ENCODE assay signal across 10 cellular contexts in the genomic region with DNA sequence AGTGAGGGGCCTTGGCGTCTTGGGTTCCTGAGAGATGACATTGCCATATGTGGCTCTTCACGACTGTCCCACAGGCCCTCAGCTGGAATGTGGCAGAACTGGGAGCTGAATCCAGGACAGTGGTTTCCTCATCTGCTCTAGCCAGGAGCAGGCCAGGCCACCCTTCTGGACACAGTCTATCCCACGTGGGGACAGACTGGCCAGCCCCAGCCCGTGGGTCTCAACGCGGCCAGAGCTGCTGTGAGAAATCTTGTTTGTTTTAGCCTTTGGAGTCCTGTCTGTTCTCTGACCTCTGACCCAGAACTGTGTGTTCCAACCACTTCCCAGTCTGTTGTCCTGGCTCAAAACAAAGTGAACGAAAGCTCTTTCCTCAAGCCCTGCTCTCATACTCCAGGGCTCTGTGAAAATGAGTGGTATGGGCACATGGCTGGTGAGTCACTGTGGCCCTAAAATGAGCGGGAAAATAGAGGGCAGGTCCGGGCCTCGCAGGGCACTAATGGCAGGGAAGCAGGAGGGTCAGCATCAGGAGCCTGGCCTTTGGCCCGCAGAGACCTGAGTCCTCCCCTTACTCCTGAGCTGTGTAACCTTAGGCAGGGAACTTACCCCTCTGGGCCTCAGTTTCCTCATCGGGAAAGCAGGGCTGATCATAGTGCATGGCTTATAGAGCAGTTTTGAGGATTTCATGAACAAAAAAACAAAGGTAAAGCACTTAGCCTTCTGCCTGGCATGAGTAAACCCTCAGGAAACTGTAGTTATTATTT. TPM values are rescaled to one million over a fixed set of nuclear protein-coding genes. Genes with fewer than 3 reads are reported as not detected.
DNase-seq lines count a peak whose midpoint lies in the region; ATAC-seq and TF ChIP-seq lines count a peak whose summit lies in the region.
"Had no signal": no experiment of that assay in that cellular context is flagged by ENCODE, and none has a peak within 500 bp of the region (broad histone marks: within the 10 kb centered on the region; RNA-seq: fewer than 3 reads in every experiment).

No MANE protein-coding gene starts in this region.

- peak overlapping the region; percentile 54 for H3K4me3 ChIP-seq in adipocyte (ENCODE audit: low read length)

- H3K9ac ChIP-seq in adipocyte (ENCODE audit: low read length): peak overlapping the region; percentile 85

- CTCF ChIA-PET in GM10248 (lab: Yijun Ruan, JAX): interaction anchor here (0.8 to 25.0 kb wide), 10 partner anchors 10 to 744 kb away, joined by 3 to 561 read pairs (median 11); no protein-coding TSS in a partner anchor

- TF ChIP-seq CTCF in 22Rv1 (IDR thresholded peaks at IDR 0.05) (no peak), foreskin keratinocyte (conservative IDR thresholded peaks at IDR 0.05) (no peak), omental fat pad (IDR thresholded peaks at IDR 0.05) (no peak), GM10248 (IDR thresholded peaks at IDR 0.05; ENCODE audit: control extremely low read depth, extremely low read depth, low read depth, missing control alignments) (no peak)

- no peaks in the 10 kb centered on the region for H3K36me3 ChIP-seq in adipocyte (ENCODE audit: control insufficient read depth, insufficient read depth, low read length, severe bottlenecking)

- ATAC-seq in foreskin keratinocyte (no peak), omental fat pad (ENCODE audit: low FRiP score) (peak; percentile 12), GM19035 (IDR thresholded peaks at IDR 0.05; ENCODE audit: unreplicated experiment) (no peak), HG03442 (IDR thresholded peaks at IDR 0.05; ENCODE audit: unreplicated experiment) (no peak)

- H3K27me3 ChIP-seq in adipocyte (replicated peaks; ENCODE audit: control insufficient read depth, insufficient read depth, low read length) (no peaks in the 10 kb centered on the region), foreskin keratinocyte (no peaks in the 10 kb centered on the region)

- H3K4me1 ChIP-seq in adipocyte (ENCODE audit: control insufficient read depth, insufficient read depth, low read length): peaks cover 66% of the 10 kb centered on the region
- H3K4me1 ChIP-seq in foreskin keratinocyte: peaks cover 18% of the 10 kb centered on the region

- H3K9me3 ChIP-seq in adipocyte (ENCODE audit: control insufficient read depth, low read length): no peaks in the 10 kb centered on the region

- H3K27ac ChIP-seq in 22Rv1 (peak overlapping the region; percentile 52), foreskin keratinocyte (peak overlapping the region; percentile 14)

- POLR2A ChIA-PET in GM10248 (lab: Yijun Ruan, JAX): no interaction called here

- DNase-seq in adipocyte (ENCODE audit: low read depth): no peak
- no peak for DNase-seq in foreskin keratinocyte
- DNase-seq in omental fat pad (ENCODE audit: low spot score): peak; percentile 46
- no peak for DNase-seq in NCI-H2196 treated with DMSO at 0.1 percent for 48 hours (lab: John Stamatoyannopoulos, UW; ENCODE audit: unreplicated experiment)
- no peak for DNase-seq in GM10248 (ENCODE audit: extremely low spot score)
- DNase-seq: activated naive CD4-positive, alpha-beta T cell treated with anti-CD3 and anti-CD28 coated beads, Interleukin-2, amount 50 U/mL, for 16 hours; AML-193 had no signal

RNA-seq across cellular contexts. Expression of a gene that starts 34.8 kb away (rescaled TPM):
- total RNA-seq in foreskin keratinocyte: 1.8 and 4.2 TPM in 2 replicates
- 3.6 and 6.4 TPM in 2 replicates for polyA plus RNA-seq in foreskin keratinocyte
- 100 to 1,000 TPM in 2 of 4 donors, 10 to 100 TPM in 2; 67.2 to 173 (median 111) TPM for total RNA-seq in omental fat pad

Comparison
In these comparisons a context has a peak if more than half of its experiments do, and no peak if none do; other contexts are left out.
1. RNA of a gene that starts 34.8 kb away (total RNA-seq): 67.2 to 173 TPM in omental fat pad; 1.8 to 4.2 TPM in foreskin keratinocyte; every median in the first group is over 10 times any median in the second.